In genomic region chr6:116764961-116765841, GRCh38 we compare ENCODE assay signal across 8 cellular contexts. TPM values are rescaled to one million over a fixed set of nuclear protein-coding genes. Genes with fewer than 3 reads are reported as not detected.
A peak's percentile ranks its signal among the peaks of the same experiment; 100 is the strongest.
DNase-seq lines count a peak whose midpoint lies in the region; ATAC-seq and TF ChIP-seq lines count a peak whose summit lies in the region.

FAM162B (minus strand) TSS chr6:116765719; CDS start chr6:116765576, 143 bp downstream.

- no peak for TF ChIP-seq CTCF in endothelial cell (IDR thresholded peaks at IDR 0.05; ENCODE audit: unreplicated experiment)
- TF ChIP-seq CTCF in OCI-LY7 (conservative IDR thresholded peaks at IDR 0.05; ENCODE audit: low read length): no peak

- 1 to 2% methylated on average over 74 to 78 of the region's 89 CpGs for WGBS in mesodermal cell (ENCODE audit: insufficient coverage in 2 of 2), 2 experiments

- no peaks in the 10 kb centered on the region for H3K36me3 ChIP-seq in mesodermal cell (ENCODE audit: control insufficient read depth, insufficient read depth, low read length)
- H3K36me3 ChIP-seq in OCI-LY7 (ENCODE audit: insufficient read depth, low read length): no peaks in the 10 kb centered on the region

- H3K27ac ChIP-seq in mesodermal cell (ENCODE audit: low read depth, low read length, severe bottlenecking) (no peak within 1 kb of the TSS), OCI-LY7 (ENCODE audit: low read depth, low read length, poor library complexity, severe bottlenecking) (no peak within 1 kb of the TSS)

- H3K4me3 Mint-ChIP-seq in endothelial cell (ENCODE audit: unreplicated experiment): peak within 1 kb of the TSS; percentile 87

- H3K9me2 ChIP-seq in OCI-LY7 (ENCODE audit: insufficient read depth, low read length): no peaks in the 10 kb centered on the region

- H3K27ac Mint-ChIP-seq in endothelial cell (ENCODE audit: unreplicated experiment): peak within 1 kb of the TSS; percentile 6

- no peaks in the 10 kb centered on the region for H3K9me3 Mint-ChIP-seq in endothelial cell (ENCODE audit: unreplicated experiment)

- H3K9me3 ChIP-seq in mesodermal cell (ENCODE audit: control insufficient read depth, low read length): no peaks in the 10 kb centered on the region
- H3K9me3 ChIP-seq in OCI-LY7 (ENCODE audit: low read length): no peaks in the 10 kb centered on the region

- H3K4me3 ChIP-seq in GM08714 (ENCODE audit: low read length): peak within 1 kb of the TSS; percentile 36; the same call in 1 of the 2 replicates
- peak within 1 kb of the TSS; percentile 47 for H3K4me3 ChIP-seq in mesodermal cell (ENCODE audit: extremely low read depth, insufficient read depth, low read length, poor library complexity, severe bottlenecking)
- no peak within 1 kb of the TSS for H3K4me3 ChIP-seq in OCI-LY7 (ENCODE audit: low read depth, low read length, poor library complexity, severe bottlenecking)

- peak; percentile 43 for DNase-seq in NCI-H774 (lab: John Stamatoyannopoulos, UW)
- peak; percentile 59 for DNase-seq in endothelial cell (ENCODE audit: low spot score)
- DNase-seq in ureter (ENCODE audit: low spot score): peak; percentile 52
- no peak for DNase-seq in OCI-LY7 (ENCODE audit: low spot score)
- no peak for DNase-seq in pons (ENCODE audit: low spot score)

- no peaks in the 10 kb centered on the region for H3K79me2 ChIP-seq in OCI-LY7 (ENCODE audit: insufficient read depth, low read depth, low read length)

- no peaks in the 10 kb centered on the region for H4K20me1 ChIP-seq in OCI-LY7 (ENCODE audit: insufficient read depth, low read length)

- intact Hi-C loops in OCI-LY7 (cut with micrococcal nuclease; ENCODE audit: unreplicated experiment): no loop called here

- peaks cover 8% of the 10 kb centered on the region for H3K36me3 Mint-ChIP-seq in endothelial cell (ENCODE audit: low read depth, unreplicated experiment)

- BruUV-seq in OCI-LY7 (replicated peaks; lab: Mats Ljungman, UMichigan): no TSS peak

- ATAC-seq in HG02852 (IDR thresholded peaks at IDR 0.05; ENCODE audit: unreplicated experiment): no peak

- H3K4me1 ChIP-seq in mesodermal cell (ENCODE audit: control insufficient read depth, insufficient read depth, low read length, poor library complexity, severe bottlenecking): peaks cover 3% of the 10 kb centered on the region
- H3K4me1 ChIP-seq in OCI-LY7 (ENCODE audit: insufficient read depth, low read length, poor library complexity, severe bottlenecking): no peaks in the 10 kb centered on the region

- no peak within 1 kb of the TSS for H3K4me2 ChIP-seq in OCI-LY7 (ENCODE audit: low read length)

- H2AFZ ChIP-seq in OCI-LY7 (ENCODE audit: low read length): no peak within 1 kb of the TSS

- peaks cover 8% of the 10 kb centered on the region for H3K4me1 Mint-ChIP-seq in endothelial cell (ENCODE audit: unreplicated experiment)

- POLR2A ChIA-PET in OCI-LY7 (lab: Charles Lee): interaction anchor here (0.6 kb wide), 1 partner anchor 12 kb away, joined by 3 read pairs; no protein-coding TSS in a partner anchor

- CTCF ChIA-PET in OCI-LY7 (lab: Charles Lee; ENCODE audit: unreplicated experiment): no interaction called here

- H3K27me3 Mint-ChIP-seq in endothelial cell (ENCODE audit: unreplicated experiment): peaks cover 7% of the 10 kb centered on the region

RNA-seq across cellular contexts. Expression of gene FAM162B, which starts in this region (rescaled TPM):
- total RNA-seq in endothelial cell (ENCODE audit: unreplicated experiment) (1.5 TPM), ureter (5.6 TPM), OCI-LY7 (2022) (not detected in 2 replicates)
- polyA plus RNA-seq in mesodermal cell (2013, experiment 1 of 2): 3.7 TPM
- 4.4 TPM for polyA plus RNA-seq in mesodermal cell (2013, experiment 2 of 2)
- total RNA-seq in OCI-LY7 (2014; rRNA removed; shearing (Covaris generic)): not detected in 2 replicates

Comparison
In these comparisons a context has a peak if more than half of its experiments do, and no peak if none do; other contexts are left out.
1. DNase-seq: peak in NCI-H774 (single experiment), endothelial cell (single experiment) and ureter (single experiment); none in OCI-LY7 (single experiment) and pons (single experiment).